In genomic region chr1:221880182-221880581, GRCh38 we compare ENCODE assay signal across 29 cellular contexts.
"Had no signal": no experiment of that assay in that cellular context is flagged by ENCODE, and none has a peak within 500 bp of the region (broad histone marks: within the 10 kb centered on the region; RNA-seq: fewer than 3 reads in every experiment).

No MANE protein-coding gene starts in this region.

- H3K9me3 ChIP-seq: ascending aorta, colonic mucosa, esophagus muscularis mucosa, heart left ventricle, neutrophil, right lobe of liver, vagina had no signal

- H2AFZ ChIP-seq: parathyroid adenoma had no signal

- H3K4me1 Mint-ChIP-seq: activated CD4-positive, alpha-beta T cell treated with anti-CD3 and anti-CD28 coated beads, Interleukin-2, amount 10 ng/mL, durations not matched to agents 7 days and 5 days; central memory CD8-positive, alpha-beta T cell; memory B cell; stimulated activated effector memory CD8-positive, alpha-beta T cell treated with anti-CD3 and anti-CD28 coated beads, Interleukin-12 subunit alpha, Interleukin-12 subunit beta, amount 100 ng/mL, for 72 hours had no signal

- H3K9me3 Mint-ChIP-seq: activated CD4-positive, alpha-beta T cell treated with anti-CD3 and anti-CD28 coated beads, Interleukin-2, amount 10 ng/mL, durations not matched to agents 7 days and 5 days; activated CD8-positive, alpha-beta T cell treated with anti-CD3 and anti-CD28 coated beads for 36 hours; activated naive CD8-positive, alpha-beta T cell treated with anti-CD3 and anti-CD28 coated beads, Interleukin-2, amount 50 U/mL, for 24 hours; activated T-helper 1 cell treated with anti-CD3 and anti-CD28 coated beads, Interleukin-12 subunit alpha, Interleukin-12 subunit beta, Interleukin-2, Interleukin-4 antibody, amounts not matched to agents 30 ng/mL and 10 ng/mL and 1 ng/mL, durations not matched to agents 14 hours and 24 hours and 36 hours; central memory CD8-positive, alpha-beta T cell; effector memory CD8-positive, alpha-beta T cell; memory B cell; nephron; stimulated activated effector memory CD8-positive, alpha-beta T cell treated with anti-CD3 and anti-CD28 coated beads, Interleukin-12 subunit alpha, Interleukin-12 subunit beta, amount 100 ng/mL, for 72 hours; stimulated activated naive CD8-positive, alpha-beta T cell treated with anti-CD3 and anti-CD28 coated beads, Interleukin-15, amount 100 ng/mL, for 72 hours; T-helper 2 cell treated with Interferon-gamma antibody and Interleukin-4, amounts not matched to agents 5 μg/mL and 100 μg/mL, for 36 hours had no signal

- H3K27me3 Mint-ChIP-seq: central memory CD8-positive, alpha-beta T cell; effector memory CD8-positive, alpha-beta T cell; memory B cell had no signal

- ATAC-seq: activated CD8-positive, alpha-beta T cell treated with anti-CD3 and anti-CD28 coated beads for 36 hours; activated naive CD8-positive, alpha-beta T cell treated with anti-CD3 and anti-CD28 coated beads, Interleukin-2, amount 50 U/mL, for 24 hours; effector memory CD8-positive, alpha-beta T cell; heart left ventricle; right lobe of liver; stimulated activated effector memory CD8-positive, alpha-beta T cell treated with anti-CD3 and anti-CD28 coated beads, Interleukin-12 subunit alpha, Interleukin-12 subunit beta, amount 100 ng/mL, for 72 hours; stimulated activated naive CD8-positive, alpha-beta T cell treated with anti-CD3 and anti-CD28 coated beads, Interleukin-15, amount 100 ng/mL, for 72 hours had no signal

- H3K36me3 ChIP-seq: ascending aorta, colonic mucosa, esophagus muscularis mucosa, heart left ventricle, neutrophil, right lobe of liver, vagina, WERI-Rb-1 had no signal

- H3K4me1 ChIP-seq: ascending aorta, colonic mucosa, esophagus muscularis mucosa, heart left ventricle, parathyroid adenoma, right lobe of liver, vagina had no signal

- H3K4me3 Mint-ChIP-seq: activated CD4-positive, alpha-beta T cell treated with anti-CD3 and anti-CD28 coated beads, Interleukin-2, amount 10 ng/mL, durations not matched to agents 7 days and 5 days; activated CD8-positive, alpha-beta T cell treated with anti-CD3 and anti-CD28 coated beads for 36 hours; activated naive CD8-positive, alpha-beta T cell treated with anti-CD3 and anti-CD28 coated beads, Interleukin-2, amount 50 U/mL, for 24 hours; activated T-helper 1 cell treated with anti-CD3 and anti-CD28 coated beads, Interleukin-12 subunit alpha, Interleukin-12 subunit beta, Interleukin-2, Interleukin-4 antibody, amounts not matched to agents 30 ng/mL and 10 ng/mL and 1 ng/mL, durations not matched to agents 14 hours and 24 hours and 36 hours; central memory CD8-positive, alpha-beta T cell; effector memory CD8-positive, alpha-beta T cell; memory B cell; nephron; stimulated activated effector memory CD8-positive, alpha-beta T cell treated with anti-CD3 and anti-CD28 coated beads, Interleukin-12 subunit alpha, Interleukin-12 subunit beta, amount 100 ng/mL, for 72 hours; stimulated activated naive CD8-positive, alpha-beta T cell treated with anti-CD3 and anti-CD28 coated beads, Interleukin-15, amount 100 ng/mL, for 72 hours; T-helper 2 cell treated with Interferon-gamma antibody and Interleukin-4, amounts not matched to agents 5 μg/mL and 100 μg/mL, for 36 hours had no signal

- H3K36me3 Mint-ChIP-seq: memory B cell; stimulated activated effector memory CD8-positive, alpha-beta T cell treated with anti-CD3 and anti-CD28 coated beads, Interleukin-12 subunit alpha, Interleukin-12 subunit beta, amount 100 ng/mL, for 72 hours had no signal

- DNase-seq: activated CD4-positive, alpha-beta T cell treated with anti-CD3 and anti-CD28 coated beads, Interleukin-2, amount 10 ng/mL, durations not matched to agents 7 days and 5 days; activated CD4-positive, CD25-positive, alpha-beta regulatory T cell treated with anti-CD3 and anti-CD28 coated beads, Interleukin-2, amount 50 U/mL, for 72 hours; activated CD8-positive, alpha-beta T cell treated with anti-CD3 and anti-CD28 coated beads for 36 hours; activated gamma-delta T cell; activated naive CD4-positive, alpha-beta T cell treated with anti-CD3 and anti-CD28 coated beads, Interleukin-2, amount 50 U/mL, for 16 hours; activated naive CD8-positive, alpha-beta T cell treated with anti-CD3 and anti-CD28 coated beads, Interleukin-2, amount 50 U/mL, for 24 hours; colonic mucosa; dorsolateral prefrontal cortex; effector memory CD8-positive, alpha-beta T cell; heart left ventricle; islet precursor cell; left cardiac atrium; right lobe of liver; small intestine; stimulated activated CD4-positive, alpha-beta T cell treated with anti-CD3 and anti-CD28 coated beads, Interleukin-2, amount 100 ng/mL, for 24 hours; stimulated activated naive CD8-positive, alpha-beta T cell treated with anti-CD3 and anti-CD28 coated beads, Interleukin-15, amount 100 ng/mL, for 72 hours; trophoblast cell; WERI-Rb-1 had no signal

- H3K27ac Mint-ChIP-seq: activated CD4-positive, alpha-beta T cell treated with anti-CD3 and anti-CD28 coated beads, Interleukin-2, amount 10 ng/mL, durations not matched to agents 7 days and 5 days; activated CD8-positive, alpha-beta T cell treated with anti-CD3 and anti-CD28 coated beads for 36 hours; activated naive CD8-positive, alpha-beta T cell treated with anti-CD3 and anti-CD28 coated beads, Interleukin-2, amount 50 U/mL, for 24 hours; activated T-helper 1 cell treated with anti-CD3 and anti-CD28 coated beads, Interleukin-12 subunit alpha, Interleukin-12 subunit beta, Interleukin-2, Interleukin-4 antibody, amounts not matched to agents 30 ng/mL and 10 ng/mL and 1 ng/mL, durations not matched to agents 14 hours and 24 hours and 36 hours; effector memory CD8-positive, alpha-beta T cell; memory B cell; nephron; stimulated activated effector memory CD8-positive, alpha-beta T cell treated with anti-CD3 and anti-CD28 coated beads, Interleukin-12 subunit alpha, Interleukin-12 subunit beta, amount 100 ng/mL, for 72 hours; stimulated activated naive CD8-positive, alpha-beta T cell treated with anti-CD3 and anti-CD28 coated beads, Interleukin-15, amount 100 ng/mL, for 72 hours; T-helper 2 cell treated with Interferon-gamma antibody and Interleukin-4, amounts not matched to agents 5 μg/mL and 100 μg/mL, for 36 hours had no signal

- H3K79me2 ChIP-seq: parathyroid adenoma had no signal

- H3K27me3 ChIP-seq: ascending aorta, colonic mucosa, esophagus muscularis mucosa, heart left ventricle, neutrophil, right lobe of liver, vagina had no signal

- FAIRE-seq: small intestine had no signal

- H3K9ac ChIP-seq: parathyroid adenoma had no signal

- H3K4me3 ChIP-seq: ascending aorta, colonic mucosa, dorsolateral prefrontal cortex, esophagus muscularis mucosa, heart left ventricle, right lobe of liver, vagina had no signal

- H3K27ac ChIP-seq: ascending aorta, colonic mucosa, dorsolateral prefrontal cortex, esophagus muscularis mucosa, heart left ventricle, neutrophil, parathyroid adenoma, right lobe of liver, vagina, WERI-Rb-1 had no signal
